ENCODE assay signal across 12 cellular contexts in the genomic region with DNA sequence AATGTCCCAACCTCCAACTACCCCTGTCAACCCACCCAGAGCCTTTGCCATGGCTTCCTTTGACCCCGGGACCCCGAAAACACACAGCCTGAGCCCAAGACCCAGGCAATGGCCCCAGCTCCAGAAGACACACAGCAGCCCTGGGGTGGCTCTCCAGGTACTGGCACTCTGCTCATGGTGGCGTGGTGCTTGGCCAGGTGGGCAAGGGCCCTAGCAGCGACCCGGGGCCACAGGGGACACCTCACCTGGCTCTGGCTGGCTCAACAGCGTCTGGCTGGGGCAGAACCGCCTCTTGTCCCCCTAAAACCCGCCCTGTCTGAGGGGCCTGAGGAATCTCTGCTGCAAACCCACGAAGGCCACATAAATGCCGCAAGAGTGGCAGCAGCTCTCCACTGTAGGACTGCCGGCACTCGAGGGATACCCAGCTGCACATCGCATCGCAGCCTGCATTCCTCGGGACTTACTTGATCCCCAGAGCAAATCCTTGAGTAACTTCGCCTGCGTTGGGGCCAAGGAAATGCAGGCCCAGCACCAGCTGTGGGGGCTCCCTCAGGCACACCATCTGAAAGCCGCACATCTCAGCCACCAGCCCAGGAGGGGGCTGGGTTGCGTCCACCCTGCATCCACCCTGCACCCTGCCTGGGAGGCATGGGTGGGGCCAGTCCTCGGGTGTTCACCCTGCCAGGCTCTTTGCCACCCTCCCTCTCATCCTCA. TPM values are rescaled to one million over a fixed set of nuclear protein-coding genes. Genes with fewer than 3 reads are reported as not detected.
DNase-seq lines count a peak whose midpoint lies in the region; ATAC-seq and TF ChIP-seq lines count a peak whose summit lies in the region.
"Had no signal": no experiment of that assay in that cellular context is flagged by ENCODE, and none has a peak within 500 bp of the region (broad histone marks: within the 10 kb centered on the region; RNA-seq: fewer than 3 reads in every experiment).

No MANE protein-coding gene starts in this region.

- H3K4me3 ChIP-seq in RWPE2 (ENCODE audit: severe bottlenecking), result no peak overlapping the region

- ATAC-seq in RWPE2 (ENCODE audit: low read depth), result no peak
- ATAC-seq in HG02870 (IDR thresholded peaks at IDR 0.05; ENCODE audit: unreplicated experiment), result no peak
- ATAC-seq: stimulated activated effector memory CD8-positive, alpha-beta T cell treated with anti-CD3 and anti-CD28 coated beads, Interleukin-12 subunit alpha, Interleukin-12 subunit beta, amount 100 ng/mL, for 72 hours had no signal

- H3K9me3 ChIP-seq in RWPE2 (ENCODE audit: severe bottlenecking), result no peaks in the 10 kb centered on the region

- no peak for TF ChIP-seq CTCF in RWPE2 (IDR thresholded peaks at IDR 0.05; ENCODE audit: poor library complexity, severe bottlenecking)

- peak overlapping the region; percentile 98 for H3K27ac ChIP-seq in RWPE2 (ENCODE audit: poor library complexity, severe bottlenecking)

- intact Hi-C loops in posterior vena cava (cut with DNase I), result no loop called here

- DNase-seq in activated CD8-positive, alpha-beta memory T cell treated with anti-CD3 and anti-CD28 coated beads, Interleukin-2, amount 50 U/mL, for 4 hours, result peak; percentile 14
- no peak for DNase-seq in activated CD8-positive, alpha-beta memory T cell treated with anti-CD3 and anti-CD28 coated beads for 24 hours
- DNase-seq in RWPE2 (ENCODE audit: low spot score) (no peak), fibroblast of gingiva (ENCODE audit: low read depth) (peak; percentile 83), posterior vena cava (ENCODE audit: low spot score) (peak; percentile 75), putamen (ENCODE audit: low spot score) (no peak), CD1c-positive myeloid dendritic cell (ENCODE audit: extremely low spot score) (no peak)
- DNase-seq: GOT3, hippocampal formation, NCI-H2081 had no signal

- H3K4me1 ChIP-seq in RWPE2 (ENCODE audit: insufficient read depth, poor library complexity, severe bottlenecking), result peaks cover 42% of the 10 kb centered on the region

- no peaks in the 10 kb centered on the region for H3K27me3 ChIP-seq in RWPE2 (ENCODE audit: insufficient read depth, poor library complexity, severe bottlenecking)

- H3K36me3 ChIP-seq in RWPE2 (ENCODE audit: low read depth), result peaks cover 6% of the 10 kb centered on the region; the same call in 1 of the 2 replicates

RNA-seq across cellular contexts. Expression of gene GNB1L, which starts 23.1 kb away (rescaled TPM):
- 1 to 10 TPM; 3.6 to 3.9 TPM for total RNA-seq in posterior vena cava

RNA-seq across cellular contexts. Expression of gene RTL10, which starts 23.1 kb away (rescaled TPM):
- total RNA-seq in posterior vena cava, result 1 to 10 TPM; 7.6 to 8.6 TPM

Comparison
In these comparisons a context has a peak if more than half of its experiments do, and no peak if none do; other contexts are left out.
1. DNase-seq: peak in activated CD8-positive, alpha-beta memory T cell treated with anti-CD3 and anti-CD28 coated beads, Interleukin-2, amount 50 U/mL, for 4 hours (single experiment), fibroblast of gingiva (single experiment) and posterior vena cava (single experiment); none in activated CD8-positive, alpha-beta memory T cell treated with anti-CD3 and anti-CD28 coated beads for 24 hours (single experiment), RWPE2 (single experiment), putamen (single experiment) and CD1c-positive myeloid dendritic cell (single experiment).